In the genomic region with DNA sequence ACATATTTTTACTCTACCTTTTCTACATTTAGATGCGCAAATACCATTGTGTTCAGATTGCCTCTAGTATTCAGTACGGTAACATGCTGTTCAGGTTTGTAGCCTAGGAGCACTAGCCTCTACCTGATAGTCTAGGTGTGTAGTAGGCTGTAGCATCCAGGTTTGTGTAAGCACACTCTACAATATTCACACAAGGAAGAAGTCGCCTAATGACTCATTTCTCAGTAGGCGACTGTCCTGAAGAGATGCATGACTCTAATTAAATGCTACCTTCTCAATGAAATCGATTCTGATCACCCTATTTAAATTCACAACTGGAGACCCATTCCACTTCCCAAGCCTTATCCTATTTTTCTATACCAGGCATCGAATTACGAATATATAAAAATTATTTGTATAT, we compare ENCODE assay signal across 8 cellular contexts. TPM values are rescaled to one million over a fixed set of nuclear protein-coding genes. Genes with fewer than 3 reads are reported as not detected.
A peak's percentile ranks its signal among the peaks of the same experiment; 100 is the strongest.
DNase-seq lines count a peak whose midpoint lies in the region; ATAC-seq and TF ChIP-seq lines count a peak whose summit lies in the region.

No MANE protein-coding gene starts in this region.

- no peak for TF ChIP-seq POLR2A in ovary (IDR thresholded peaks at IDR 0.05)

- H3K4me1 Mint-ChIP-seq in effector memory CD8-positive, alpha-beta T cell (ENCODE audit: low read depth in 2 of 2), result peaks cover 30 to 31% of the 10 kb centered on the region in 2 donors

- H3K9me3 ChIP-seq in DOHH2 (ENCODE audit: control insufficient read depth, insufficient read depth, low read length) (no peaks in the 10 kb centered on the region), ovary (no peaks in the 10 kb centered on the region)

- H4K20me1 ChIP-seq in DOHH2 (ENCODE audit: control insufficient read depth, insufficient read depth, low read depth, low read length), result peaks cover 19% of the 10 kb centered on the region; the same call in 1 of the 2 replicates

- peaks cover 59% of the 10 kb centered on the region for H3K79me2 ChIP-seq in DOHH2 (ENCODE audit: control insufficient read depth, low read length)

- 58 to 60% (median 59%) methylated on average over 7 of the region's 7 CpGs for whole genome bisulfite sequencing in ovary, 3 donors

- H3K4me2 ChIP-seq in DOHH2 (ENCODE audit: low read length), result peak overlapping the region; percentile 93

- H3K9me3 Mint-ChIP-seq in effector memory CD8-positive, alpha-beta T cell, result no peaks in the 10 kb centered on the region

- H3K4me1 ChIP-seq in DOHH2 (ENCODE audit: control insufficient read depth, low read length) (peaks cover 33% of the 10 kb centered on the region), ovary (ENCODE audit: insufficient read depth) (peaks cover 12% of the 10 kb centered on the region)

- H3K27me3 Mint-ChIP-seq in effector memory CD8-positive, alpha-beta T cell, result no peaks in the 10 kb centered on the region

- no peak for TF ChIP-seq EP300 in ovary (IDR thresholded peaks at IDR 0.05)

- H3K4me3 Mint-ChIP-seq in effector memory CD8-positive, alpha-beta T cell, result peak overlapping the region; percentile 85 to 86

- peak; percentile 61 for DNase-seq in NCI-H2029 treated with DMSO at 0.1 percent for 48 hours (lab: John Stamatoyannopoulos, UW)
- no peak for DNase-seq in effector memory CD8-positive, alpha-beta T cell
- DNase-seq in ovary, result no peak
- no peak for DNase-seq in UCSD-AML1 (lab: John Stamatoyannopoulos, UW; ENCODE audit: unreplicated experiment)
- DNase-seq in H7, result no peak
- DNase-seq in RPMI8226, result no peak
- no peak for DNase-seq in activated CD4-positive, alpha-beta T cell treated with anti-CD3 and anti-CD28 coated beads, Interleukin-2, amount 50 U/mL, for 4 hours

- H3K36me3 ChIP-seq in DOHH2 (ENCODE audit: control insufficient read depth, low read length), result peaks cover 22% of the 10 kb centered on the region
- H3K36me3 ChIP-seq in ovary, result no peaks in the 10 kb centered on the region
- H3K36me3 ChIP-seq in H7 (replicated peaks; ENCODE audit: control insufficient read depth, insufficient read depth, low read length), result no peaks in the 10 kb centered on the region

- no peak for ATAC-seq in effector memory CD8-positive, alpha-beta T cell (replicated peaks)

- peak overlapping the region in 1 of 2 donors; percentile 6 for H3K27ac Mint-ChIP-seq in effector memory CD8-positive, alpha-beta T cell

- no peak for TF ChIP-seq CTCF in DOHH2 (IDR thresholded peaks at IDR 0.05; ENCODE audit: low read depth, low read length, poor library complexity, severe bottlenecking)
- TF ChIP-seq CTCF in ovary (IDR thresholded peaks at IDR 0.05), result no peak

- H3K9me2 ChIP-seq in DOHH2 (replicated peaks; ENCODE audit: control insufficient read depth, low read length), result no peaks in the 10 kb centered on the region

- H3K4me3 ChIP-seq in DOHH2 (ENCODE audit: low read length) (peak overlapping the region; percentile 98), ovary (peak overlapping the region; percentile 55), H7 (ENCODE audit: insufficient read depth, low read depth, low read length) (no peak overlapping the region)

- no peak overlapping the region for H3K27ac ChIP-seq in DOHH2 (ENCODE audit: low read depth, low read length)
- H3K27ac ChIP-seq in ovary, result no peak overlapping the region

- intact Hi-C loops in ovary (cut with DNase I), result no loop called here

- peaks cover 8% of the 10 kb centered on the region for H3K36me3 Mint-ChIP-seq in effector memory CD8-positive, alpha-beta T cell (ENCODE audit: insufficient read depth)

- peaks cover 6% of the 10 kb centered on the region for H3F3A ChIP-seq in DOHH2 (ENCODE audit: control insufficient read depth, insufficient read depth)

- H3K27me3 ChIP-seq in DOHH2 (ENCODE audit: control insufficient read depth, low read length), result no peaks in the 10 kb centered on the region
- no peaks in the 10 kb centered on the region for H3K27me3 ChIP-seq in ovary
- H3K27me3 ChIP-seq in H7 (ENCODE audit: control insufficient read depth, insufficient read depth, low read length), result no peaks in the 10 kb centered on the region

RNA-seq across cellular contexts. Expression of gene MCUR1, which starts 1.3 kb away (rescaled TPM):
- 10 to 100 TPM in 3 of 7 donors, 1 to 10 TPM in 4; 5.1 to 12.8 (median 9.3) TPM for total RNA-seq in ovary
- 10 to 100 TPM in 1 of 2 donors, 1 to 10 TPM in 1; 5.4 to 20.0 TPM for polyA plus RNA-seq in ovary
- 16.0 and 21.4 TPM in 2 replicates for total RNA-seq in H7 (2014; rRNA removed; shearing (Covaris generic))
